ENCODE assay signal across 2 cellular contexts in the genomic region with DNA sequence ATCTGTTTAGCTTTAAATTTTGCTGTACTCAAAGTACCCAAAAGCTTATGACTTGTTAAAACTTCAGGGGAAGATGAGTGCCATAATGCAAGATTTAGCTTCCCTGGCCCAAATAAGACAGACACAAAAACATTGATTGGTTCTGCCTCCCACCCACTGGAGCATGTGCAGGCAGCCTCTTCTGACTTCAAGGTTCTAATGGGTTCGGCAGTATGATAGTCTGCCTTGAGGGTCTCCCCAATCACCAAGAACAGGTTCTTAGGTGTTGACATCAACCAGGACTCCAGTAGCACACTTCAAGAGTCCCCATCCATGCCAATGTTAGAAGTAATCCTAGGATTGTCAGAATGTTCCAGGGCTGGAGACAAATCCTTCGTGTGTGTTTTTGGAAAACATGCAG.
TF ChIP-seq lines count a peak whose summit lies in the region.

No MANE protein-coding gene starts in this region.

TF ChIP-seq in HCT116, 20 proteins besides CTCF, POLR2A, EP300 and RAD21:
- TF ChIP-seq TCF7L2 (IDR thresholded peaks at IDR 0.05; ENCODE audit: borderline replicate concordance, extremely low read depth, insufficient read depth, insufficient read length) (no peak), SRF (IDR thresholded peaks at IDR 0.05; ENCODE audit: low read depth) (no peak), JUND (IDR thresholded peaks at IDR 0.05) (no peak), YY1 (IDR thresholded peaks at IDR 0.05; ENCODE audit: extremely low read depth, insufficient replicate concordance, low read depth, low read length) (no peak), ELF1 (IDR thresholded peaks at IDR 0.05; ENCODE audit: borderline replicate concordance, low read depth) (no peak), POLR2AphosphoS5 (IDR thresholded peaks at IDR 0.05; ENCODE audit: low read depth, low read length) (peak; percentile 48; the same call in 1 of the 2 replicates)

TF ChIP-seq in K562, 482 proteins besides CTCF, POLR2A, EP300 and RAD21:
- TF ChIP-seq, protein P1, sequence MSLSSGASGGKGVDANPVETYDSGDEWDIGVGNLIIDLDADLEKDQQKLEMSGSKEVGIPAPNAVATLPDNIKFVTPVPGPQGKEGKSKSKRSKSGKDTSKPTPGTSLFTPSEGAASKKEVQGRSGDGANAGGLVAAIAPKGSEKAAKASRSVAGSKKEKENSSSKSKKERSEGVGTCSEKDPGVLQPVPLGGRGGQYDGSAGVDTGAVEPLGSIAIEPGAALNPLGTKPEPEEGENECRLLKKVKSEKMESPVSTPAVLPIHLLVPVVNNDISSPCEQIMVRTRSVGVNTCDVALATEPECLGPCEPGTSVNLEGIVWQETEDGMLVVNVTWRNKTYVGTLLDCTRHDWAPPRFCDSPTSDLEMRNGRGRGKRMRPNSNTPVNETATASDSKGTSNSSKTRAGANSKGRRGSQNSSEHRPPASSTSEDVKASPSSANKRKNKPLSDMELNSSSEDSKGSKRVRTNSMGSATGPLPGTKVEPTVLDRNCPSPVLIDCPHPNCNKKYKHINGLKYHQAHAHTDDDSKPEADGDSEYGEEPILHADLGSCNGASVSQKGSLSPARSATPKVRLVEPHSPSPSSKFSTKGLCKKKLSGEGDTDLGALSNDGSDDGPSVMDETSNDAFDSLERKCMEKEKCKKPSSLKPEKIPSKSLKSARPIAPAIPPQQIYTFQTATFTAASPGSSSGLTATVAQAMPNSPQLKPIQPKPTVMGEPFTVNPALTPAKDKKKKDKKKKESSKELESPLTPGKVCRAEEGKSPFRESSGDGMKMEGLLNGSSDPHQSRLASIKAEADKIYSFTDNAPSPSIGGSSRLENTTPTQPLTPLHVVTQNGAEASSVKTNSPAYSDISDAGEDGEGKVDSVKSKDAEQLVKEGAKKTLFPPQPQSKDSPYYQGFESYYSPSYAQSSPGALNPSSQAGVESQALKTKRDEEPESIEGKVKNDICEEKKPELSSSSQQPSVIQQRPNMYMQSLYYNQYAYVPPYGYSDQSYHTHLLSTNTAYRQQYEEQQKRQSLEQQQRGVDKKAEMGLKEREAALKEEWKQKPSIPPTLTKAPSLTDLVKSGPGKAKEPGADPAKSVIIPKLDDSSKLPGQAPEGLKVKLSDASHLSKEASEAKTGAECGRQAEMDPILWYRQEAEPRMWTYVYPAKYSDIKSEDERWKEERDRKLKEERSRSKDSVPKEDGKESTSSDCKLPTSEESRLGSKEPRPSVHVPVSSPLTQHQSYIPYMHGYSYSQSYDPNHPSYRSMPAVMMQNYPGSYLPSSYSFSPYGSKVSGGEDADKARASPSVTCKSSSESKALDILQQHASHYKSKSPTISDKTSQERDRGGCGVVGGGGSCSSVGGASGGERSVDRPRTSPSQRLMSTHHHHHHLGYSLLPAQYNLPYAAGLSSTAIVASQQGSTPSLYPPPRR (CRISPR knock-in tag; IDR thresholded peaks at IDR 0.05; ENCODE audit: borderline replicate concordance), result no peak
- TF ChIP-seq RFX7 (CRISPR knock-in tag; IDR thresholded peaks at IDR 0.05), result no peak
- TF ChIP-seq ILF3 (IDR thresholded peaks at IDR 0.05; ENCODE audit: borderline replicate concordance), result 0 out of 2 replicates have a peak, but pooled peaks have one; percentile 51
- TF ChIP-seq KHSRP (IDR thresholded peaks at IDR 0.05), result peak; percentile 27; the same call in 1 of the 2 replicates
- peak; percentile 47 for TF ChIP-seq EWSR1 (IDR thresholded peaks at IDR 0.05; ENCODE audit: borderline replicate concordance, low read depth, partially characterized antibody)
- peak; percentile 97 for TF ChIP-seq POLR2AphosphoS2 (IDR thresholded peaks at IDR 0.05; ENCODE audit: low read length)
- no peak for TF ChIP-seq MEF2D (tag; conservative IDR thresholded peaks at IDR 0.05; ENCODE audit: low read depth)
- peak; percentile 56; the same call in 1 of the 2 replicates for TF ChIP-seq PML (IDR thresholded peaks at IDR 0.05; ENCODE audit: low read length)
- TF ChIP-seq, protein P2, sequence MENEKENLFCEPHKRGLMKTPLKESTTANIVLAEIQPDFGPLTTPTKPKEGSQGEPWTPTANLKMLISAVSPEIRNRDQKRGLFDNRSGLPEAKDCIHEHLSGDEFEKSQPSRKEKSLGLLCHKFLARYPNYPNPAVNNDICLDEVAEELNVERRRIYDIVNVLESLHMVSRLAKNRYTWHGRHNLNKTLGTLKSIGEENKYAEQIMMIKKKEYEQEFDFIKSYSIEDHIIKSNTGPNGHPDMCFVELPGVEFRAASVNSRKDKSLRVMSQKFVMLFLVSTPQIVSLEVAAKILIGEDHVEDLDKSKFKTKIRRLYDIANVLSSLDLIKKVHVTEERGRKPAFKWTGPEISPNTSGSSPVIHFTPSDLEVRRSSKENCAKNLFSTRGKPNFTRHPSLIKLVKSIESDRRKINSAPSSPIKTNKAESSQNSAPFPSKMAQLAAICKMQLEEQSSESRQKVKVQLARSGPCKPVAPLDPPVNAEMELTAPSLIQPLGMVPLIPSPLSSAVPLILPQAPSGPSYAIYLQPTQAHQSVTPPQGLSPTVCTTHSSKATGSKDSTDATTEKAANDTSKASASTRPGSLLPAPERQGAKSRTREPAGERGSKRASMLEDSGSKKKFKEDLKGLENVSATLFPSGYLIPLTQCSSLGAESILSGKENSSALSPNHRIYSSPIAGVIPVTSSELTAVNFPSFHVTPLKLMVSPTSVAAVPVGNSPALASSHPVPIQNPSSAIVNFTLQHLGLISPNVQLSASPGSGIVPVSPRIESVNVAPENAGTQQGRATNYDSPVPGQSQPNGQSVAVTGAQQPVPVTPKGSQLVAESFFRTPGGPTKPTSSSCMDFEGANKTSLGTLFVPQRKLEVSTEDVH (IDR thresholded peaks at IDR 0.05; ENCODE audit: low read depth, partially characterized antibody), result peak; percentile 53
- TF ChIP-seq MYNN (IDR thresholded peaks at IDR 0.05), result peak; percentile 73; the same call in 1 of the 2 replicates
- TF ChIP-seq MYNN (CRISPR knock-in tag; IDR thresholded peaks at IDR 0.05), result no peak
- TF ChIP-seq NRF1 (conservative IDR thresholded peaks at IDR 0.05 in 1 of 2, IDR thresholded peaks at IDR 0.05 in 1 of 2), result peak in 1 of 2 experiments; percentile 57; a peak in 3 of 4 replicates
- TF ChIP-seq SUPT5H (IDR thresholded peaks at IDR 0.05), result peak; percentile 72
